1 cellular context compared by ENCODE assay signal in the genomic region with DNA sequence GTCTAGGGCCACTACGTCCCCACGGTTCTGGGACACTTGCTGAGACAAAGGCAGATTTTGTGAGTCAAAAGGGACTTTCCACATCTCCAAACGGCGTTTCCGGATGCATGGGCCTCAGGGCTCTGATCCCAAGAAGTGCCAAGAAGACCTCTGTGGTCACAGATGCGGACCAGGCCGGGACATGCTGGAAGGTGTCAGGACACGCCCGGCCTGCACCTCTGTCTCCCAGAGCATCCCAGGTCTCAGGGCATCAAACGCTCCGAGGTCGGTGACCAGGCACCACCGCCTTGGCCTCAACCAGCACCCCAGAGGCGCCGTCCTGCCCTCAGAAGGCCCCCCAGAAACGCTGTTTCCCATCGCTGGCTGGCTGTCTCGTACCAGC.
TF ChIP-seq lines count a peak whose summit lies in the region.

No MANE protein-coding gene starts in this region.

TF ChIP-seq in WTC11, 78 proteins besides CTCF, POLR2A, EP300 and RAD21 (continued from another document):
- TF ChIP-seq ZNF281 (CRISPR knock-in tag; IDR thresholded peaks at IDR 0.05) (no peak), E2F5 (CRISPR knock-in tag; IDR thresholded peaks at IDR 0.05) (no peak)
